In genomic region chr17:69230939-69231338, GRCh38 we compare ENCODE assay signal across 30 cellular contexts. TPM values are rescaled to one million over a fixed set of nuclear protein-coding genes. Genes with fewer than 3 reads are reported as not detected.
"Had no signal": no experiment of that assay in that cellular context is flagged by ENCODE, and none has a peak within 500 bp of the region (broad histone marks: within the 10 kb centered on the region; RNA-seq: fewer than 3 reads in every experiment).

No MANE protein-coding gene starts in this region.

- H3K27me3 Mint-ChIP-seq: naive B cell; naive thymus-derived CD8-positive, alpha-beta T cell; stimulated activated naive B cell treated with anti-CD40 and anti-IgM and Interleukin-4, amounts not matched to agents 10 μg/mL and 1 μg/mL and 100 μg/mL, for 72 hours; stimulated activated naive CD8-positive, alpha-beta T cell treated with anti-CD3 and anti-CD28 coated beads, Interleukin-15, Interleukin-2, amounts not matched to agents 100 ng/mL and 50 ng/mL, for 24 hours; type B pancreatic cell had no signal

- H3K9me3 Mint-ChIP-seq: natural killer cell treated with Interleukin-12 subunit alpha and Interleukin-12 subunit beta and Interleukin-15 and Interleukin-18, amount 100 ng/mL, for 72 hours had no signal

- H3K27ac ChIP-seq: neutrophil, pancreas, prostate gland, skin epidermis, spleen, stomach, testis, tibial artery, transverse colon, upper lobe of right lung, uterus had no signal

- H3K9me3 ChIP-seq: neutrophil, pancreas, prostate gland, testis had no signal

- ATAC-seq: naive thymus-derived CD8-positive, alpha-beta T cell; natural killer cell treated with Interleukin-12 subunit alpha and Interleukin-12 subunit beta and Interleukin-15 and Interleukin-18, amount 100 ng/mL, for 72 hours; pancreas; right cardiac atrium; sciatic nerve; stimulated activated naive B cell treated with anti-CD40 and anti-IgM and Interleukin-4, amounts not matched to agents 10 μg/mL and 1 μg/mL and 100 μg/mL, for 72 hours; upper lobe of right lung had no signal

- DNase-seq: naive B cell; naive thymus-derived CD8-positive, alpha-beta T cell; nephron progenitor cell; nucleus accumbens; pancreas; retina; right cardiac atrium; spleen; stimulated activated CD4-positive, alpha-beta T cell treated with anti-CD3 and anti-CD28 coated beads, Interleukin-12 subunit alpha, Interleukin-12 subunit beta, amount 100 ng/mL, for 4 hours; stimulated activated CD4-positive, alpha-beta T cell treated with anti-CD3 and anti-CD28 coated beads, Interleukin-1b, Interleukin-23, amount 100 ng/mL, for 48 hours; stimulated activated CD4-positive, alpha-beta T cell treated with anti-CD3 and anti-CD28 coated beads, Interleukin-4, amount 100 ng/mL, for 1 hour; stimulated activated CD4-positive, alpha-beta T cell treated with anti-CD3 and anti-CD28 coated beads, Interleukin-4, amount 100 ng/mL, for 4 hours; stimulated activated CD8-positive, alpha-beta memory T cell treated with anti-CD3 and anti-CD28 coated beads, Interleukin-4, amount 100 ng/mL, for 48 hours; stimulated activated naive B cell treated with anti-CD40 and anti-IgM and Interleukin-4, amounts not matched to agents 10 μg/mL and 1 μg/mL and 100 μg/mL, for 72 hours; stimulated activated naive CD4-positive, alpha-beta T cell treated with Interleukin-2 at 50 U/mL for 16 hours; stomach; testis; tibial artery; transverse colon; upper lobe of right lung; uterus had no signal

- H3K4me2 ChIP-seq: smooth muscle cell had no signal

- H3K4me3 ChIP-seq: pancreas, prostate gland, skin epidermis, smooth muscle cell, spleen, stomach, testis, tibial artery, transverse colon, upper lobe of right lung, uterus had no signal

- H3K4me3 Mint-ChIP-seq: naive B cell; natural killer cell treated with Interleukin-12 subunit alpha and Interleukin-12 subunit beta and Interleukin-15 and Interleukin-18, amount 100 ng/mL, for 72 hours; nephron progenitor cell; neural crest cell; stimulated activated naive B cell treated with anti-CD40 and anti-IgM and Interleukin-4, amounts not matched to agents 10 μg/mL and 1 μg/mL and 100 μg/mL, for 72 hours; stimulated activated naive CD8-positive, alpha-beta T cell treated with anti-CD3 and anti-CD28 coated beads, Interleukin-15, Interleukin-2, amounts not matched to agents 100 ng/mL and 50 ng/mL, for 24 hours; type B pancreatic cell had no signal

- H3K27ac Mint-ChIP-seq: naive thymus-derived CD8-positive, alpha-beta T cell; natural killer cell treated with Interleukin-12 subunit alpha and Interleukin-12 subunit beta and Interleukin-15 and Interleukin-18, amount 100 ng/mL, for 72 hours; nephron progenitor cell; stimulated activated naive B cell treated with anti-CD40 and anti-IgM and Interleukin-4, amounts not matched to agents 10 μg/mL and 1 μg/mL and 100 μg/mL, for 72 hours; stimulated activated naive CD8-positive, alpha-beta T cell treated with anti-CD3 and anti-CD28 coated beads, Interleukin-15, Interleukin-2, amounts not matched to agents 100 ng/mL and 50 ng/mL, for 24 hours; type B pancreatic cell had no signal

- H3K36me3 Mint-ChIP-seq: type B pancreatic cell had no signal

- FAIRE-seq: pancreas had no signal

- H3K27me3 ChIP-seq: neutrophil, pancreas, spleen, stomach, testis, tibial artery, transverse colon, upper lobe of right lung, uterus had no signal

- H3K4me1 ChIP-seq: pancreas, prostate gland, tibial artery, upper lobe of right lung, uterus had no signal

- H3K36me3 ChIP-seq: neutrophil, pancreas, prostate gland, spleen, stomach, tibial artery, transverse colon, upper lobe of right lung, uterus had no signal

RNA-seq across cellular contexts. Expression of gene ABCA10, which starts 2.3 kb away (rescaled TPM):
- total RNA-seq: smooth muscle cell had no signal
- polyA plus RNA-seq: naive thymus-derived CD8-positive, alpha-beta T cell; smooth muscle cell had no signal
